10 cellular contexts compared by ENCODE assay signal in the genomic region with DNA sequence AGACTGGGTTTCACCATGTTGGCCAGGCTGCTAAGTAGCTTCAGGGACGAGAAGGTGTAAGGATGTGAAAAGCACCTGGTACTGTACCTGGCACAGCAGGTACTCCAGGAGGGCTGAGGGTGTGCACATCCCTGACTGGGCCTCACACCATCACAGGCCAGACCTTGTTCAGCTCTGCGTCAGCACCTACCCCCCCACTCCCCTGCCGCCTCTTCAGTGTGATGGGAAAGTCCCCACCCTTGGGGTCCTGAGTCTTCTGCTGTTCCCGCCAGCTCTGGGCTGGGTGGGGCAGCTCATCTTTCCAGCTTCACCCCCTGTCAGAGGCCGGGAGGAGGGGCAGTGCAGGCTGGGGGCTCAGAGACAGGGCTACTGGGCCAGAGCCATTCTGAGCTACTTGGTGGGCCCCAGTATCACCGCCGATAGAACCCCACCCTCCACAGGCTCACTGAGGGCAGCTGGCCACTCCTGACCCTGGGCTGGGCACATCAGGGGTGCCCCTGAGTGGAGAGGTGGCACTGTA. TPM values are rescaled to one million over a fixed set of nuclear protein-coding genes. Genes with fewer than 3 reads are reported as not detected.
DNase-seq lines count a peak whose midpoint lies in the region; ATAC-seq, FAIRE-seq and TF ChIP-seq lines count a peak whose summit lies in the region.
"Had no signal": no experiment of that assay in that cellular context is flagged by ENCODE, and none has a peak within 500 bp of the region (broad histone marks: within the 10 kb centered on the region; RNA-seq: fewer than 3 reads in every experiment).

No MANE protein-coding gene starts in this region.

- H3K9me3 Mint-ChIP-seq in mesothelial cell of epicardium: peaks cover 10% of the 10 kb centered on the region

- 0 out of 2 replicates have a peak overlapping the region, but pooled peaks have one; percentile 32 for H2BK20ac ChIP-seq in H1 (ENCODE audit: low read length)

- H3K27me3 Mint-ChIP-seq in mesothelial cell of epicardium (ENCODE audit: low read depth): peaks cover 14% of the 10 kb centered on the region

- TF ChIP-seq EP300 in H1 (IDR thresholded peaks at IDR 0.05; ENCODE audit: borderline replicate concordance in 1 of 2, low read depth in 2 of 2, low read length in 2 of 2): no peak

- no peaks in the 10 kb centered on the region for H4K20me1 ChIP-seq in H1 (replicated peaks in 1 of 2; ENCODE audit: control insufficient read depth in 1 of 2, insufficient read depth in 2 of 2, low read length in 2 of 2)

- H3K9me3 ChIP-seq in H1 (ENCODE audit: insufficient read depth in 2 of 2, low read depth in 1 of 2, low read length in 1 of 2): no peaks in the 10 kb centered on the region

- peaks cover 0 to 10% (median 3%) of the 10 kb centered on the region in 4 experiments; a peak in 6 of 7 replicates for H3K4me1 ChIP-seq in H1 (replicated peaks in 1 of 4; ENCODE audit: control insufficient read depth in 3 of 4, insufficient read depth in 4 of 4, low read length in 3 of 4)

- peak overlapping the region; percentile 14; the same call in 1 of the 2 replicates for H4K8ac ChIP-seq in H1 (ENCODE audit: extremely low read depth, insufficient read depth, low read length)

- H3K23ac ChIP-seq in H1 (ENCODE audit: insufficient read length): no peak overlapping the region

- POLR2A ChIA-PET in H1 (lab: Charles Lee; ENCODE audit: partially characterized antibody): interaction anchor here (1.1 to 1.7 kb wide), 4 partner anchors 13 to 32 kb away, joined by 3 to 7 read pairs (median 4); no protein-coding TSS in a partner anchor

- ATAC-seq in GM18907 (IDR thresholded peaks at IDR 0.05; ENCODE audit: unreplicated experiment) (peak; percentile 28), GM18909 (IDR thresholded peaks at IDR 0.05; ENCODE audit: poor library complexity, unreplicated experiment) (no peak), GM21360 (IDR thresholded peaks at IDR 0.05; ENCODE audit: unreplicated experiment) (no peak)

- H3K36me3 Mint-ChIP-seq in mesothelial cell of epicardium: no peaks in the 10 kb centered on the region

- no peak for FAIRE-seq in H1 (lab: Jason Lieb, UNC)

- no peak overlapping the region for H3K56ac ChIP-seq in H1 (replicated peaks; ENCODE audit: insufficient read length, low read depth, low read length)

- CTCF ChIA-PET in H1 (lab: Charles Lee; ENCODE audit: partially characterized antibody): interaction anchor here (1.1 to 1.5 kb wide), 2 partner anchors 21 to 139 kb away, joined by 3 to 6 read pairs; no protein-coding TSS in a partner anchor

- H2BK120ac ChIP-seq in H1 (replicated peaks; ENCODE audit: low read depth, low read length): no peak overlapping the region

- H3K14ac ChIP-seq in H1 (ENCODE audit: insufficient read length): no peak overlapping the region

- peak overlapping the region; percentile 97; the same call in 1 of the 2 replicates for H2BK12ac ChIP-seq in H1 (ENCODE audit: low read depth, low read length)

- TF ChIP-seq CTCF in H1 (IDR thresholded peaks at IDR 0.05; ENCODE audit: control extremely low read depth in 1 of 3, insufficient read depth in 1 of 3, low read depth in 1 of 3, low read length in 3 of 3) (no peak), mesothelial cell of epicardium (IDR thresholded peaks at IDR 0.05; ENCODE audit: unreplicated experiment) (no peak)

- H4K5ac ChIP-seq in H1 (ENCODE audit: insufficient read length, low read depth, low read length): peak overlapping the region; percentile 16

- 0 out of 2 replicates have a peak overlapping the region, but pooled peaks have one; percentile 61 for H2BK15ac ChIP-seq in H1 (ENCODE audit: low read length)

- H3K4me2 ChIP-seq in H1 (ENCODE audit: insufficient read depth in 1 of 2, low read depth in 2 of 2, low read length in 2 of 2): no peak overlapping the region
- H3K4me2 ChIP-seq: smooth muscle cell had no signal

- H3K79me2 ChIP-seq in H1 (ENCODE audit: control insufficient read depth in 1 of 2, insufficient read depth in 2 of 2, low read length in 2 of 2): no peaks in the 10 kb centered on the region

- H3K4me1 Mint-ChIP-seq in mesothelial cell of epicardium: peaks cover 5% of the 10 kb centered on the region

- no peaks in the 10 kb centered on the region; the same call in 1 of the 2 replicates for H3K23me2 ChIP-seq in H1 (ENCODE audit: low read depth, low read length)

- TF ChIP-seq RAD21 in H1 (IDR thresholded peaks at IDR 0.05 in 1 of 2, conservative IDR thresholded peaks at IDR 0.05 in 1 of 2; ENCODE audit: low read depth in 2 of 2, low read length in 2 of 2): no peak

- H2BK5ac ChIP-seq in H1 (ENCODE audit: low read depth, low read length): no peak overlapping the region

- H3K18ac ChIP-seq in H1 (ENCODE audit: extremely low read depth, low read length): no peak overlapping the region

- 0 out of 7 replicates have a peak, but pooled peaks cover 0 to 2% (median 0%) of the 10 kb centered on the region in 4 experiments for H3K27me3 ChIP-seq in H1 (replicated peaks in 1 of 4; ENCODE audit: control insufficient read depth in 3 of 4, extremely low read depth in 1 of 4, insufficient read depth in 3 of 4, low read length in 3 of 4)

- H3K4ac ChIP-seq in H1 (replicated peaks; ENCODE audit: insufficient read length, low read depth, low read length): no peak overlapping the region

- H3K9ac ChIP-seq in H1 (replicated peaks in 1 of 4; ENCODE audit: extremely low read depth in 1 of 4, low read depth in 3 of 4, low read length in 3 of 4): no peak overlapping the region

- H2AK5ac ChIP-seq in H1 (ENCODE audit: low read depth, low read length): no peak overlapping the region

- H3K36me3 ChIP-seq in H1 (ENCODE audit: control insufficient read depth in 2 of 4, insufficient read depth in 4 of 4, low read length in 3 of 4): no peaks in the 10 kb centered on the region

- no peak overlapping the region for H3K4me3 Mint-ChIP-seq in mesothelial cell of epicardium

- H3K27ac Mint-ChIP-seq in mesothelial cell of epicardium: no peak overlapping the region

- no peak overlapping the region for H3K27ac ChIP-seq in H1 (ENCODE audit: low read depth, low read length)
- H3K27ac ChIP-seq: SK-N-MC had no signal

- H3K4me3 ChIP-seq in H1 (ENCODE audit: extremely low read depth in 1 of 4, insufficient read depth in 2 of 4, low read depth in 3 of 4, low read length in 4 of 4): no peak overlapping the region
- H3K4me3 ChIP-seq: SK-N-MC, smooth muscle cell had no signal

- no peaks in the 10 kb centered on the region for H3K79me1 ChIP-seq in H1 (ENCODE audit: low read depth, low read length)

- TF ChIP-seq POLR2A in H1 (IDR thresholded peaks at IDR 0.05; ENCODE audit: control extremely low read depth in 1 of 2, low read depth in 2 of 2, low read length in 2 of 2): no peak

- H4K91ac ChIP-seq in H1 (replicated peaks; ENCODE audit: insufficient read length, low read length): peak overlapping the region; percentile 81

- peak; percentile 78 to 83 for DNase-seq in activated CD4-positive, alpha-beta T cell treated with anti-CD3 and anti-CD28 coated beads, Interleukin-2, amount 50 U/mL, for 4 hours
- DNase-seq in H1 (ENCODE audit: low read depth in 1 of 2, low spot score in 2 of 2) (no peak), germinal center (ENCODE audit: low spot score) (no peak), mesothelial cell of epicardium (ENCODE audit: low spot score in 2 of 2, unreplicated experiment in 2 of 2) (no peak)
- DNase-seq in stimulated activated CD8-positive, alpha-beta memory T cell treated with anti-CD3 and anti-CD28 coated beads, Interleukin-4, amount 100 ng/mL, for 24 hours (ENCODE audit: low read depth): peak; percentile 69

- 86% methylated on average over 7 of the region's 7 CpGs; no CpG with 5 or more reads in 1 of the 2 experiments for WGBS in H1 (ENCODE audit: extremely low coverage in 1 of 2, insufficient coverage in 1 of 2, insufficient read length in 1 of 2, insufficient replicate concordance in 2 of 2, low coverage in 1 of 2, low lambda C conversion rate in 2 of 2, missing lambda C conversion rate in 1 of 2), 2 experiments

- no peak overlapping the region for H2AFZ ChIP-seq in H1 (ENCODE audit: low read length)

TF ChIP-seq in H1, 55 proteins besides CTCF, POLR2A, EP300 and RAD21:
- TF ChIP-seq SUZ12 (IDR thresholded peaks at IDR 0.05; ENCODE audit: low read length) (no peak), CBX5 (IDR thresholded peaks at IDR 0.05; ENCODE audit: low read depth, low read length) (no peak)

RNA-seq across cellular contexts. Expression of a gene that starts 6.7 kb away (rescaled TPM):
- 31.4 and 32.4 TPM in 2 replicates for total RNA-seq in H1 (2021; fragmentation: NEBNext Ultra II Directional; extraction: Animal tissue kit (Norgen Biotek cat#: 25700))
- 27.4 and 45.8 TPM in 2 replicates for polyA plus RNA-seq in H1 (2011; rRNA removed)
- 29.6 TPM for polyA plus RNA-seq in H1 (2011; cell fraction: cytosol; rRNA removed)
- 119 TPM for polyA plus RNA-seq in H1 (2011; cell fraction: nucleus; rRNA removed)
- 18.2 to 28.4 TPM (median 24.8 TPM) in 4 replicates for polyA plus RNA-seq in H1 (2012, experiment 1 of 2)
- 13.6 TPM for polyA plus RNA-seq in H1 (2012, experiment 2 of 2)
- polyA plus RNA-seq in H1 (2013, experiment 1 of 2): 19.6 TPM
- polyA plus RNA-seq in H1 (2013, experiment 2 of 2): 18.1 TPM
- polyA minus RNA-seq in H1 (2011; rRNA and poly(A)+ RNA removed): 52.4 and 64.8 TPM in 2 replicates
- polyA minus RNA-seq in H1 (2011; cell fraction: cytosol; rRNA and poly(A)+ RNA removed): 25.8 TPM
- 51.1 TPM for polyA minus RNA-seq in H1 (2011; cell fraction: nucleus; rRNA and poly(A)+ RNA removed)
- total RNA-seq in mesothelial cell of epicardium: 72.9 to 79.0 TPM (median 76.7 TPM) in 3 replicates

RNA-seq across cellular contexts. Expression of a gene that starts 30.1 kb away (rescaled TPM):
- total RNA-seq in H1 (2021; fragmentation: NEBNext Ultra II Directional; extraction: Animal tissue kit (Norgen Biotek cat#: 25700)): 36.2 and 37.7 TPM in 2 replicates
- polyA plus RNA-seq in H1 (2011; rRNA removed): 23.7 and 35.7 TPM in 2 replicates
- polyA plus RNA-seq in H1 (2011; cell fraction: cytosol; rRNA removed): 41.8 TPM
- 54.1 TPM for polyA plus RNA-seq in H1 (2011; cell fraction: nucleus; rRNA removed)
- 26.4 to 39.9 TPM (median 39.1 TPM) in 4 replicates for polyA plus RNA-seq in H1 (2012, experiment 1 of 2)
- polyA plus RNA-seq in H1 (2012, experiment 2 of 2): 29.2 TPM
- polyA plus RNA-seq in H1 (2013, experiment 1 of 2): 21.6 TPM
- 23.2 TPM for polyA plus RNA-seq in H1 (2013, experiment 2 of 2)
- polyA minus RNA-seq in H1 (2011; rRNA and poly(A)+ RNA removed): 7.9 and 15.5 TPM in 2 replicates
- 13.5 TPM for polyA minus RNA-seq in H1 (2011; cell fraction: cytosol; rRNA and poly(A)+ RNA removed)
- 19.3 TPM for polyA minus RNA-seq in H1 (2011; cell fraction: nucleus; rRNA and poly(A)+ RNA removed)
- 23.8 to 25.9 TPM (median 25.0 TPM) in 3 replicates for total RNA-seq in mesothelial cell of epicardium

RNA-seq across cellular contexts. Expression of a gene that starts 57.4 kb away (rescaled TPM):
- 132 and 143 TPM in 2 replicates for total RNA-seq in H1 (2021; fragmentation: NEBNext Ultra II Directional; extraction: Animal tissue kit (Norgen Biotek cat#: 25700))
- 113 and 219 TPM in 2 replicates for polyA plus RNA-seq in H1 (2011; rRNA removed)
- 94.0 TPM for polyA plus RNA-seq in H1 (2011; cell fraction: cytosol; rRNA removed)
- polyA plus RNA-seq in H1 (2011; cell fraction: nucleus; rRNA removed): 253 TPM
- polyA plus RNA-seq in H1 (2012, experiment 1 of 2): 98.4 to 131 TPM (median 126 TPM) in 4 replicates
- 79.3 TPM for polyA plus RNA-seq in H1 (2012, experiment 2 of 2)
- 150 TPM for polyA plus RNA-seq in H1 (2013, experiment 1 of 2)
- polyA plus RNA-seq in H1 (2013, experiment 2 of 2): 143 TPM
- polyA minus RNA-seq in H1 (2011; rRNA and poly(A)+ RNA removed): 76.5 and 77.9 TPM in 2 replicates
- 51.5 TPM for polyA minus RNA-seq in H1 (2011; cell fraction: cytosol; rRNA and poly(A)+ RNA removed)
- polyA minus RNA-seq in H1 (2011; cell fraction: nucleus; rRNA and poly(A)+ RNA removed): 72.5 TPM
- 277 to 297 TPM (median 287 TPM) in 3 replicates for total RNA-seq in mesothelial cell of epicardium

Comparison
In these comparisons a context has a peak if more than half of its experiments do, and no peak if none do; other contexts are left out.
1. DNase-seq: peak in activated CD4-positive, alpha-beta T cell treated with anti-CD3 and anti-CD28 coated beads, Interleukin-2, amount 50 U/mL, for 4 hours (2 of 2) and stimulated activated CD8-positive, alpha-beta memory T cell treated with anti-CD3 and anti-CD28 coated beads, Interleukin-4, amount 100 ng/mL, for 24 hours (single experiment); none in H1 (0 of 2), germinal center (single experiment) and mesothelial cell of epicardium (0 of 2).